Comparison of ENCODE assay signal across 18 cellular contexts in the genomic region with DNA sequence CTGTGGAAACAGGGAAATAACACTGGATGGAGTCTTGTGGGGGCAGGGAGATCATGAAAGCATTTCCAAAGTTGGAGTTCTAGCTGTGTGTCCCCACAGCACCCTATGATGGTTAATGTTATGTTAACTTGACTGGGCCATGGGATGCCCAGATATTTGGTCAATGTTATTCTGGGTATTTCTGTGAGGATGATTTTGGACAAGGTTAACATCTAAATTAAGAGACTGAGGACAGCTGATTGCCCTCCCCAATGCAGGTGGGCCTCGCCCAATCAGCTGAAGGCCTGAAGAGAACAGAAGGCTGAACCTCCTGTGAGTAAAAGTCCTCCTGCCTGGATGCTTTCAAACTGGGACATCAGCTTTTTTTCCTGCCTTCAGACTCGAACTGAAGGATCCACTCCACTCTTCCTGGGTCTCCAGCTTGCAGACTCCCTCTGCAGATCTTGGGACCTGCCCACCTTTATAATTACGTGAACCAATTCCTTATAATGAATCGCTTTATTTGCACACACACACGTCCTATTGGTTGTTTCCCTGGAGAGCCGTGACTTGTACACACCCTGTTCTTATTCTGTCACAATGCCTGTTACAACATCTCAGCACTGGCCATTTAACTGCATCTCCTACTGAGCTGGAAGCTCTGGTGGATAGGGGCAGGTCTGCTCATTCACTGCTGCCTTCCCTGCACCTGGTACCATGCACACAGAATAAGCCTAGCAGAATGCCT.
DNase-seq lines count a peak whose midpoint lies in the region; ATAC-seq and TF ChIP-seq lines count a peak whose summit lies in the region.
"Had no signal": no experiment of that assay in that cellular context is flagged by ENCODE, and none has a peak within 500 bp of the region (broad histone marks: within the 10 kb centered on the region; RNA-seq: fewer than 3 reads in every experiment).

No MANE protein-coding gene starts in this region.

- POLR2A ChIA-PET in MCF 10A (lab: Yijun Ruan, JAX): interaction anchor here (0.6 to 9.0 kb wide), 21 partner anchors 9 to 784 kb away, joined by 3 to 282 read pairs (median 4); a partner anchor contains a TSS

- no peaks in the 10 kb centered on the region for H3K27me3 ChIP-seq in breast epithelium
- H3K27me3 ChIP-seq in mammary epithelial cell (ENCODE audit: insufficient read depth, low read length): no peaks in the 10 kb centered on the region
- no peaks in the 10 kb centered on the region for H3K27me3 ChIP-seq in upper lobe of right lung
- no peaks in the 10 kb centered on the region for H3K27me3 ChIP-seq in H7 (ENCODE audit: control insufficient read depth, insufficient read depth, low read length)

- H3K27me3 Mint-ChIP-seq in MCF 10A (ENCODE audit: insufficient read depth, unreplicated experiment): no peaks in the 10 kb centered on the region
- H3K27me3 Mint-ChIP-seq: CD4-positive, alpha-beta T cell had no signal

- no peaks in the 10 kb centered on the region for H3K9me3 Mint-ChIP-seq in MCF 10A (ENCODE audit: unreplicated experiment)
- H3K9me3 Mint-ChIP-seq: CD4-positive, alpha-beta T cell had no signal

- H3K4me1 ChIP-seq in breast epithelium: no peaks in the 10 kb centered on the region
- peaks cover 76% of the 10 kb centered on the region for H3K4me1 ChIP-seq in mammary epithelial cell (ENCODE audit: insufficient read depth, low read length)
- no peaks in the 10 kb centered on the region for H3K4me1 ChIP-seq in upper lobe of right lung

- H3K4me3 ChIP-seq in breast epithelium (no peak overlapping the region), mammary epithelial cell (replicated peaks in 1 of 3; ENCODE audit: insufficient read depth in 1 of 3, low read depth in 2 of 3, low read length in 3 of 3) (no peak overlapping the region), upper lobe of right lung (no peak overlapping the region), H7 (ENCODE audit: insufficient read depth, low read depth, low read length) (no peak overlapping the region)

- TF ChIP-seq CTCF in MCF 10A (IDR thresholded peaks at IDR 0.05; ENCODE audit: unreplicated experiment): no peak
- TF ChIP-seq CTCF in breast epithelium (IDR thresholded peaks at IDR 0.05): no peak
- TF ChIP-seq CTCF in mammary epithelial cell (conservative IDR thresholded peaks at IDR 0.05 in 1 of 2, IDR thresholded peaks at IDR 0.05 in 1 of 2; ENCODE audit: extremely low read depth in 1 of 2, insufficient read depth in 1 of 2, low read depth in 1 of 2, low read length in 2 of 2): no peak
- TF ChIP-seq CTCF in upper lobe of right lung (IDR thresholded peaks at IDR 0.05): no peak

- WGBS in mammary epithelial cell (ENCODE audit: low coverage, missing lambda C conversion rate): 38% methylated on average over 6 of the region's 6 CpGs

- H3K4me3 Mint-ChIP-seq in MCF 10A (ENCODE audit: unreplicated experiment): peak overlapping the region; percentile 34
- H3K4me3 Mint-ChIP-seq: CD4-positive, alpha-beta T cell had no signal

- H3K36me3 ChIP-seq in breast epithelium: no peaks in the 10 kb centered on the region
- H3K36me3 ChIP-seq in mammary epithelial cell (ENCODE audit: insufficient read depth, low read length): no peaks in the 10 kb centered on the region
- no peaks in the 10 kb centered on the region for H3K36me3 ChIP-seq in upper lobe of right lung
- H3K36me3 ChIP-seq in H7 (replicated peaks; ENCODE audit: control insufficient read depth, insufficient read depth, low read length): no peaks in the 10 kb centered on the region

- H3K9me3 ChIP-seq in breast epithelium (no peaks in the 10 kb centered on the region), mammary epithelial cell (replicated peaks; ENCODE audit: insufficient read depth, low read length) (no peaks in the 10 kb centered on the region), upper lobe of right lung (no peaks in the 10 kb centered on the region)

- H3K4me1 Mint-ChIP-seq in MCF 10A (ENCODE audit: insufficient read depth, unreplicated experiment): peaks cover 54% of the 10 kb centered on the region

- no peaks in the 10 kb centered on the region for H3K79me2 ChIP-seq in mammary epithelial cell (ENCODE audit: insufficient read depth, low read length)

- H3K4me2 ChIP-seq in mammary epithelial cell (ENCODE audit: insufficient read depth, low read depth, low read length): peak overlapping the region; percentile 3

- CTCF ChIA-PET in MCF 10A (lab: Yijun Ruan, JAX): interaction anchor here (0.6 to 3.0 kb wide), 11 partner anchors 10 to 572 kb away, joined by 3 to 15 read pairs (median 3); no protein-coding TSS in a partner anchor
- CTCF ChIA-PET in mammary epithelial cell (lab: Charles Lee; ENCODE audit: low non-redundant PET): no interaction called here

- H3K9ac ChIP-seq in mammary epithelial cell (ENCODE audit: insufficient read depth, low read length): peak overlapping the region; percentile 18

- H3K27ac ChIP-seq in breast epithelium (no peak overlapping the region), mammary epithelial cell (ENCODE audit: insufficient read depth, low read depth, low read length) (peak overlapping the region; percentile 99), upper lobe of right lung (no peak overlapping the region)
- H3K27ac ChIP-seq: HL-60 had no signal

- no TSS peak for BruUV-seq in MCF 10A (replicated peaks; lab: Mats Ljungman, UMichigan)
- TSS peak; percentile 22 for BruUV-seq in mammary epithelial cell (replicated peaks; lab: Mats Ljungman, UMichigan)

- H2AFZ ChIP-seq in mammary epithelial cell (ENCODE audit: low read depth, low read length): no peak overlapping the region

- no peaks in the 10 kb centered on the region for H4K20me1 ChIP-seq in mammary epithelial cell (ENCODE audit: insufficient read depth, low read length)

- H3K36me3 Mint-ChIP-seq in MCF 10A (ENCODE audit: insufficient read depth, unreplicated experiment): peaks cover 12% of the 10 kb centered on the region

- in situ Hi-C loops in mammary epithelial cell (cut with MboI; ENCODE audit: low sequenced_read_pairs in 2 of 2): no loop called here

- ATAC-seq in upper lobe of right lung (peak; percentile 5), HG03460 (IDR thresholded peaks at IDR 0.05; ENCODE audit: unreplicated experiment) (no peak)

- DNase-seq in MCF 10A (ENCODE audit: unreplicated experiment) (no peak), breast epithelium (ENCODE audit: low spot score in 2 of 2) (no peak), NCI-H146 treated with DMSO at 0.1 percent for 48 hours (lab: John Stamatoyannopoulos, UW; ENCODE audit: unreplicated experiment) (peak; percentile 40), mammary epithelial cell (no peak), upper lobe of right lung (no peak), H7 (no peak), NCI-H1417 treated with DMSO at 0.1 percent for 48 hours (lab: John Stamatoyannopoulos, UW) (no peak)
- DNase-seq: CD4-positive, alpha-beta T cell; DMS79 treated with DMSO at 0.1 percent for 48 hours; HCEC 1CT; Karpas-422; NCI-H1436; NCI-H2081 treated with DMSO at 0.1 percent for 48 hours; NCI-H2227 treated with DMSO at 0.1 percent for 48 hours; NCI-H524 treated with DMSO at 0.1 percent for 48 hours; SHP77 had no signal

- TF ChIP-seq POLR2A in breast epithelium (IDR thresholded peaks at IDR 0.05): no peak

- intact Hi-C loops in MCF 10A (cut with micrococcal nuclease): loop anchor here (2.0 kb wide), 2 partner anchors 24 to 66 kb away; no protein-coding TSS in a partner anchor
- intact Hi-C loops in breast epithelium (cut with DNase I; ENCODE audit: low total_unique reads): no loop called here
- intact Hi-C loops in mammary epithelial cell (cut with micrococcal nuclease): loop anchor here (2.0 kb wide), 1 partner anchor 28 kb away; no protein-coding TSS in a partner anchor
- intact Hi-C loops in upper lobe of right lung (cut with DNase I): no loop called here

- dilution Hi-C loops in mammary epithelial cell (cut with HindIII; ENCODE audit: low sequenced_read_pairs): no loop called here

- peak overlapping the region; percentile 92 for H3K27ac Mint-ChIP-seq in MCF 10A (ENCODE audit: low read depth, unreplicated experiment)
- H3K27ac Mint-ChIP-seq: CD4-positive, alpha-beta T cell had no signal

Comparison
In these comparisons a context has a peak if more than half of its experiments do, and no peak if none do; other contexts are left out.
1. intact Hi-C loops: an anchor here in MCF 10A (2.0 kb wide) and mammary epithelial cell (2.0 kb wide); none called in breast epithelium and upper lobe of right lung.